ENCODE assay signal across 1 cellular context in the genomic region with DNA sequence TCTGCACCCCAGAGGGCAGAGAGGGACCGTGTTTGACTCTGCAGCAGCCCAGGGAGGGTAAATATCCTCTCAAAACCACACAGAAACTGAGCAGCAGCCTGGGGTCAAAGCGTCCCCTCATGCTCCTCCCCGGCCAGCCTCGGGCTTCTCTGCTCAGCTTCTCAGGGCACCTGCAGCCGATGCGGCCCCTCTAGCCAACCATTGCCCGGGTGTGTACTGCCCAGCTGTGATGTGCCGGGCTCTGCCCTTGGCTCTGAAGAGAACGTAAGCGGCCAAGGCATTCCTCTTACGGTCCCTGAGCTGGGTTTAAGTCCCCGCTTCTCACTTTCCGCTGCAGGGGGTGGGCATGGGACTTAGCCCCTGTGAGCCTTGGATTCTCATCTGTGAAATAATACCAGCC.
TF ChIP-seq lines count a peak whose summit lies in the region.

No MANE protein-coding gene starts in this region.

TF ChIP-seq in neural cell, 6 proteins besides CTCF, POLR2A, EP300 and RAD21:
- TF ChIP-seq, protein P1, sequence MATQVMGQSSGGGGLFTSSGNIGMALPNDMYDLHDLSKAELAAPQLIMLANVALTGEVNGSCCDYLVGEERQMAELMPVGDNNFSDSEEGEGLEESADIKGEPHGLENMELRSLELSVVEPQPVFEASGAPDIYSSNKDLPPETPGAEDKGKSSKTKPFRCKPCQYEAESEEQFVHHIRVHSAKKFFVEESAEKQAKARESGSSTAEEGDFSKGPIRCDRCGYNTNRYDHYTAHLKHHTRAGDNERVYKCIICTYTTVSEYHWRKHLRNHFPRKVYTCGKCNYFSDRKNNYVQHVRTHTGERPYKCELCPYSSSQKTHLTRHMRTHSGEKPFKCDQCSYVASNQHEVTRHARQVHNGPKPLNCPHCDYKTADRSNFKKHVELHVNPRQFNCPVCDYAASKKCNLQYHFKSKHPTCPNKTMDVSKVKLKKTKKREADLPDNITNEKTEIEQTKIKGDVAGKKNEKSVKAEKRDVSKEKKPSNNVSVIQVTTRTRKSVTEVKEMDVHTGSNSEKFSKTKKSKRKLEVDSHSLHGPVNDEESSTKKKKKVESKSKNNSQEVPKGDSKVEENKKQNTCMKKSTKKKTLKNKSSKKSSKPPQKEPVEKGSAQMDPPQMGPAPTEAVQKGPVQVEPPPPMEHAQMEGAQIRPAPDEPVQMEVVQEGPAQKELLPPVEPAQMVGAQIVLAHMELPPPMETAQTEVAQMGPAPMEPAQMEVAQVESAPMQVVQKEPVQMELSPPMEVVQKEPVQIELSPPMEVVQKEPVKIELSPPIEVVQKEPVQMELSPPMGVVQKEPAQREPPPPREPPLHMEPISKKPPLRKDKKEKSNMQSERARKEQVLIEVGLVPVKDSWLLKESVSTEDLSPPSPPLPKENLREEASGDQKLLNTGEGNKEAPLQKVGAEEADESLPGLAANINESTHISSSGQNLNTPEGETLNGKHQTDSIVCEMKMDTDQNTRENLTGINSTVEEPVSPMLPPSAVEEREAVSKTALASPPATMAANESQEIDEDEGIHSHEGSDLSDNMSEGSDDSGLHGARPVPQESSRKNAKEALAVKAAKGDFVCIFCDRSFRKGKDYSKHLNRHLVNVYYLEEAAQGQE (IDR thresholded peaks at IDR 0.05; ENCODE audit: borderline replicate concordance) = no peak
- TF ChIP-seq EZH2 (IDR thresholded peaks at IDR 0.05; ENCODE audit: borderline replicate concordance, insufficient read depth, low read length, poor library complexity, severe bottlenecking) (no peak), TAF1 (IDR thresholded peaks at IDR 0.05; ENCODE audit: low read depth) (no peak), MXI1 (conservative IDR thresholded peaks at IDR 0.05; ENCODE audit: poor library complexity, severe bottlenecking) (no peak), POLR2AphosphoS5 (IDR thresholded peaks at IDR 0.05) (no peak), SMC3 (conservative IDR thresholded peaks at IDR 0.05; ENCODE audit: poor library complexity) (no peak)
TF ChIP-seq in neural cell: peak in this region for 0.
